8 cellular contexts compared by ENCODE assay signal in the genomic region with DNA sequence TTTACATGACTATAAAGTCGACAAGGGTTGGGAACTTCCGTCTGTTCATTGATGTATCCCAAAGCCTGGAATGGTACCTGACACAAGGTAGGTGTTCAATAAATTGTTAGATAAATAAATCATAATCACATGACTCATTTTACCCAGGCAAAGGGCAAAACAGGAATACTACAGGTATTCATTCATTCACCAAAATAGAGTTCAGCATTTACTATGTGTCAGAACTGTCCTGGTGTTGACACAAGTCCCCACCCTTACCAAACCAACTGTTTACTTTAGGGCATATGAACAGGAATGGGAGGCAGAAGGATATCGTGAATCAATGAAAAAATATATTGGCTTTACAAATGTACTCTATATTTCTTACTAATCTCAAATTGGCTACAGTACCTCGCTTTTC. TPM values are rescaled to one million over a fixed set of nuclear protein-coding genes. Genes with fewer than 3 reads are reported as not detected.
DNase-seq lines count a peak whose midpoint lies in the region; ATAC-seq and TF ChIP-seq lines count a peak whose summit lies in the region.

No MANE protein-coding gene starts in this region.

- peak overlapping the region; percentile 72 for H3K27ac ChIP-seq in CD4-positive, CD25-positive, alpha-beta regulatory T cell (ENCODE audit: insufficient read depth, low read length, poor library complexity, severe bottlenecking)
- H3K27ac ChIP-seq in duodenal mucosa (ENCODE audit: low read depth, low read length) = peak overlapping the region; percentile 81

- H2AFZ ChIP-seq in Loucy (ENCODE audit: low read length) = peak overlapping the region; percentile 95

- H3K4me3 ChIP-seq in CD4-positive, CD25-positive, alpha-beta regulatory T cell (ENCODE audit: low read depth, low read length) = peak overlapping the region; percentile 95
- H3K4me3 ChIP-seq in Loucy (ENCODE audit: low read length, poor library complexity, severe bottlenecking) (peak overlapping the region; percentile 98), duodenal mucosa (ENCODE audit: low read depth in 1 of 2, low read length in 2 of 2) (peak overlapping the region; percentile 91 to 97)

- peak overlapping the region; percentile 94 to 99 (median 96) for H3K4me3 Mint-ChIP-seq in CD4-positive, CD25-positive, alpha-beta regulatory T cell
- peak overlapping the region; percentile 97 for H3K4me3 Mint-ChIP-seq in natural killer cell treated with Interleukin-12 subunit alpha and Interleukin-12 subunit beta and Interleukin-15 and Interleukin-18, amount 100 ng/mL, for 72 hours

- no peaks in the 10 kb centered on the region for H3K9me3 ChIP-seq in CD4-positive, CD25-positive, alpha-beta regulatory T cell (ENCODE audit: control insufficient read depth in 2 of 2, low read length in 2 of 2)
- H3K9me3 ChIP-seq in Loucy (ENCODE audit: insufficient read depth, low read depth, low read length) (no peaks in the 10 kb centered on the region), duodenal mucosa (ENCODE audit: control insufficient read depth in 1 of 2, low read length in 2 of 2) (no peaks in the 10 kb centered on the region)

- no peaks in the 10 kb centered on the region for H3K9me2 ChIP-seq in Loucy (replicated peaks; ENCODE audit: low read depth, low read length)

- H3K36me3 Mint-ChIP-seq in CD4-positive, CD25-positive, alpha-beta regulatory T cell = no peaks in the 10 kb centered on the region
- H3K36me3 Mint-ChIP-seq in natural killer cell treated with Interleukin-12 subunit alpha and Interleukin-12 subunit beta and Interleukin-15 and Interleukin-18, amount 100 ng/mL, for 72 hours = no peaks in the 10 kb centered on the region

- peaks cover 31% of the 10 kb centered on the region for H3K79me2 ChIP-seq in Loucy (ENCODE audit: insufficient read depth, low read length)

- H3K4me1 Mint-ChIP-seq in CD4-positive, CD25-positive, alpha-beta regulatory T cell = peaks cover 14 to 39% (median 21%) of the 10 kb centered on the region in 4 donors
- peaks cover 19 to 24% of the 10 kb centered on the region in 2 donors for H3K4me1 Mint-ChIP-seq in natural killer cell treated with Interleukin-12 subunit alpha and Interleukin-12 subunit beta and Interleukin-15 and Interleukin-18, amount 100 ng/mL, for 72 hours (ENCODE audit: low read depth in 2 of 2)

- ATAC-seq in CD4-positive, CD25-positive, alpha-beta regulatory T cell (ENCODE audit: low read depth in 2 of 2) = no peak
- no peak for ATAC-seq in natural killer cell treated with Interleukin-12 subunit alpha and Interleukin-12 subunit beta and Interleukin-15 and Interleukin-18, amount 100 ng/mL, for 72 hours
- no peak for ATAC-seq in GM19467 (IDR thresholded peaks at IDR 0.05; ENCODE audit: unreplicated experiment)
- ATAC-seq in HG03159 (IDR thresholded peaks at IDR 0.05; ENCODE audit: unreplicated experiment) = no peak

- peaks cover 12% of the 10 kb centered on the region for H3K4me1 ChIP-seq in CD4-positive, CD25-positive, alpha-beta regulatory T cell (ENCODE audit: control insufficient read depth, insufficient read depth, low read length, poor library complexity, severe bottlenecking)
- H3K4me1 ChIP-seq in Loucy (ENCODE audit: insufficient read depth, low read length, poor library complexity, severe bottlenecking) = peaks cover 20% of the 10 kb centered on the region
- peaks cover 12 to 15% of the 10 kb centered on the region in 2 donors for H3K4me1 ChIP-seq in duodenal mucosa (ENCODE audit: control insufficient read depth in 1 of 2, insufficient read depth in 2 of 2, low read length in 2 of 2)

- no peaks in the 10 kb centered on the region for H3K36me3 ChIP-seq in CD4-positive, CD25-positive, alpha-beta regulatory T cell (ENCODE audit: control insufficient read depth, insufficient read depth, low read length)
- H3K36me3 ChIP-seq in Loucy (ENCODE audit: insufficient read depth, low read length) (no peaks in the 10 kb centered on the region), duodenal mucosa (ENCODE audit: control insufficient read depth in 1 of 2, insufficient read depth in 2 of 2, low read length in 2 of 2) (peaks cover 0 to 7% of the 10 kb centered on the region in 2 donors)

- no peak for DNase-seq in CD4-positive, CD25-positive, alpha-beta regulatory T cell
- no peak for DNase-seq in natural killer cell treated with Interleukin-12 subunit alpha and Interleukin-12 subunit beta and Interleukin-15 and Interleukin-18, amount 100 ng/mL, for 72 hours (ENCODE audit: low spot score)
- no peak for DNase-seq in NOMO-1 (lab: John Stamatoyannopoulos, UW; ENCODE audit: unreplicated experiment in 2 of 2)
- no peak for DNase-seq in activated gamma-delta T cell (lab: John Stamatoyannopoulos, UW)

- H3K27ac Mint-ChIP-seq in CD4-positive, CD25-positive, alpha-beta regulatory T cell = peak overlapping the region; percentile 94 to 98 (median 96)
- peak overlapping the region; percentile 82 to 88 for H3K27ac Mint-ChIP-seq in natural killer cell treated with Interleukin-12 subunit alpha and Interleukin-12 subunit beta and Interleukin-15 and Interleukin-18, amount 100 ng/mL, for 72 hours

- TF ChIP-seq CTCF in Loucy (conservative IDR thresholded peaks at IDR 0.05; ENCODE audit: low read length) = no peak

- H4K20me1 ChIP-seq in Loucy (ENCODE audit: insufficient read depth, low read length, poor library complexity, severe bottlenecking) = peaks cover 12% of the 10 kb centered on the region

- peaks cover 4% of the 10 kb centered on the region for H3K27me3 ChIP-seq in CD4-positive, CD25-positive, alpha-beta regulatory T cell (ENCODE audit: control insufficient read depth, insufficient read depth, low read length)
- H3K27me3 ChIP-seq in Loucy (ENCODE audit: insufficient read depth, low read length, poor library complexity, severe bottlenecking) = peaks cover 12% of the 10 kb centered on the region
- no peaks in the 10 kb centered on the region for H3K27me3 ChIP-seq in duodenal mucosa (ENCODE audit: control insufficient read depth in 1 of 2, insufficient read depth in 2 of 2, low read length in 2 of 2)

- H3K9ac ChIP-seq in Loucy (ENCODE audit: low read depth, low read length, poor library complexity, severe bottlenecking) = peak overlapping the region; percentile 95
- H3K9ac ChIP-seq in duodenal mucosa (ENCODE audit: low read depth in 1 of 2, low read length in 2 of 2) = peak overlapping the region; percentile 75 to 82

- peaks cover 0 to 2% (median 0%) of the 10 kb centered on the region in 7 donors for H3K9me3 Mint-ChIP-seq in CD4-positive, CD25-positive, alpha-beta regulatory T cell
- H3K9me3 Mint-ChIP-seq in natural killer cell treated with Interleukin-12 subunit alpha and Interleukin-12 subunit beta and Interleukin-15 and Interleukin-18, amount 100 ng/mL, for 72 hours = no peaks in the 10 kb centered on the region

- H3K4me2 ChIP-seq in Loucy (ENCODE audit: low read depth, low read length, poor library complexity, severe bottlenecking) = peak overlapping the region; percentile 82

- peaks cover 11% of the 10 kb centered on the region for H3K27me3 Mint-ChIP-seq in CD4-positive, CD25-positive, alpha-beta regulatory T cell
- peaks cover 5 to 10% of the 10 kb centered on the region in 2 donors for H3K27me3 Mint-ChIP-seq in natural killer cell treated with Interleukin-12 subunit alpha and Interleukin-12 subunit beta and Interleukin-15 and Interleukin-18, amount 100 ng/mL, for 72 hours

- no peaks in the 10 kb centered on the region for H3F3A ChIP-seq in Loucy (ENCODE audit: low read depth)

RNA-seq across cellular contexts. Expression of gene YAE1, which starts 0.7 kb away (rescaled TPM):
- total RNA-seq in CD4-positive, CD25-positive, alpha-beta regulatory T cell = 3.7 TPM
- 10 to 100 TPM; 13.8 to 23.3 (median 19.2) TPM for polyA plus RNA-seq in CD4-positive, CD25-positive, alpha-beta regulatory T cell
- 1 to 10 TPM; 7.1 to 9.0 TPM for total RNA-seq in natural killer cell treated with Interleukin-12 subunit alpha and Interleukin-12 subunit beta and Interleukin-15 and Interleukin-18, amount 100 ng/mL, for 72 hours

RNA-seq across cellular contexts. Expression of gene RALA, which starts 57.8 kb away (rescaled TPM):
- total RNA-seq in CD4-positive, CD25-positive, alpha-beta regulatory T cell = 22.4 TPM
- 10 to 100 TPM; 57.0 to 71.2 (median 58.4) TPM for polyA plus RNA-seq in CD4-positive, CD25-positive, alpha-beta regulatory T cell
- 10 to 100 TPM; 22.0 to 28.6 TPM for total RNA-seq in natural killer cell treated with Interleukin-12 subunit alpha and Interleukin-12 subunit beta and Interleukin-15 and Interleukin-18, amount 100 ng/mL, for 72 hours
